ENCODE assay signal across 1 cellular context in the genomic region with DNA sequence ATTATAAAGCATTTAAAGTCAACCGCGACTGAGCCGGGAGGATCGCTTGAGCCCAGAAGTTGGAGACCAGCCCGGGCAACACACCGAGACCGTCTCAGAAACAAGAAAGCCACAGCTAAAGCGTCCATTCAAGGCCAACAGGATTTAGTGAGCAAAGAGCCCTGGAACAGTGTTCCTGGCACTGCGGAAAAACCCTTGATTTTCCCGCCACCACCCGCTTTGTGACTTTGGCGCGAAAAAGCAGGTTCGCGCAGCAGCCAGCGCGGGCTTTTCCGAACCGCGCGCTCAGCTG.
TF ChIP-seq lines count a peak whose summit lies in the region.

No MANE protein-coding gene starts in this region.

TF ChIP-seq in HepG2, 621 proteins besides CTCF, POLR2A, EP300 and RAD21 (continued from another document and continues in another):
- TF ChIP-seq, protein P1, sequence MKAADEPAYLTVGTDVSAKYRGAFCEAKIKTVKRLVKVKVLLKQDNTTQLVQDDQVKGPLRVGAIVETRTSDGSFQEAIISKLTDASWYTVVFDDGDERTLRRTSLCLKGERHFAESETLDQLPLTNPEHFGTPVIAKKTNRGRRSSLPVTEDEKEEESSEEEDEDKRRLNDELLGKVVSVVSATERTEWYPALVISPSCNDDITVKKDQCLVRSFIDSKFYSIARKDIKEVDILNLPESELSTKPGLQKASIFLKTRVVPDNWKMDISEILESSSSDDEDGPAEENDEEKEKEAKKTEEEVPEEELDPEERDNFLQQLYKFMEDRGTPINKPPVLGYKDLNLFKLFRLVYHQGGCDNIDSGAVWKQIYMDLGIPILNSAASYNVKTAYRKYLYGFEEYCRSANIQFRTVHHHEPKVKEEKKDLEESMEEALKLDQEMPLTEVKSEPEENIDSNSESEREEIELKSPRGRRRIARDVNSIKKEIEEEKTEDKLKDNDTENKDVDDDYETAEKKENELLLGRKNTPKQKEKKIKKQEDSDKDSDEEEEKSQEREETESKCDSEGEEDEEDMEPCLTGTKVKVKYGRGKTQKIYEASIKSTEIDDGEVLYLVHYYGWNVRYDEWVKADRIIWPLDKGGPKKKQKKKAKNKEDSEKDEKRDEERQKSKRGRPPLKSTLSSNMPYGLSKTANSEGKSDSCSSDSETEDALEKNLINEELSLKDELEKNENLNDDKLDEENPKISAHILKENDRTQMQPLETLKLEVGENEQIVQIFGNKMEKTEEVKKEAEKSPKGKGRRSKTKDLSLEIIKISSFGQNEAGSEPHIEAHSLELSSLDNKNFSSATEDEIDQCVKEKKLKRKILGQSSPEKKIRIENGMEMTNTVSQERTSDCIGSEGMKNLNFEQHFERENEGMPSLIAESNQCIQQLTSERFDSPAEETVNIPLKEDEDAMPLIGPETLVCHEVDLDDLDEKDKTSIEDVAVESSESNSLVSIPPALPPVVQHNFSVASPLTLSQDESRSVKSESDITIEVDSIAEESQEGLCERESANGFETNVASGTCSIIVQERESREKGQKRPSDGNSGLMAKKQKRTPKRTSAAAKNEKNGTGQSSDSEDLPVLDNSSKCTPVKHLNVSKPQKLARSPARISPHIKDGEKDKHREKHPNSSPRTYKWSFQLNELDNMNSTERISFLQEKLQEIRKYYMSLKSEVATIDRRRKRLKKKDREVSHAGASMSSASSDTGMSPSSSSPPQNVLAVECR (CRISPR knock-in tag; IDR thresholded peaks at IDR 0.05; ENCODE audit: borderline replicate concordance): no peak
- TF ChIP-seq, protein P2, sequence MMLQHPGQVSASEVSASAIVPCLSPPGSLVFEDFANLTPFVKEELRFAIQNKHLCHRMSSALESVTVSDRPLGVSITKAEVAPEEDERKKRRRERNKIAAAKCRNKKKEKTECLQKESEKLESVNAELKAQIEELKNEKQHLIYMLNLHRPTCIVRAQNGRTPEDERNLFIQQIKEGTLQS (CRISPR knock-in tag; IDR thresholded peaks at IDR 0.05): peak; percentile 93
- TF ChIP-seq NFYB (CRISPR knock-in tag; IDR thresholded peaks at IDR 0.05) (no peak), ZSCAN30 (CRISPR knock-in tag; IDR thresholded peaks at IDR 0.05) (peak; percentile 95), ZNF143 (CRISPR knock-in tag; IDR thresholded peaks at IDR 0.05) (no peak), FOXA3 (CRISPR knock-in tag; IDR thresholded peaks at IDR 0.05) (no peak; the same call in 1 of the 2 replicates), TMF1 (CRISPR knock-in tag; IDR thresholded peaks at IDR 0.05; ENCODE audit: low read depth) (no peak; the same call in 1 of the 2 replicates), NFKBIZ (CRISPR knock-in tag; IDR thresholded peaks at IDR 0.05) (no peak; the same call in 1 of the 2 replicates), ZBTB42 (CRISPR knock-in tag; IDR thresholded peaks at IDR 0.05) (no peak), ZNF468 (CRISPR knock-in tag; IDR thresholded peaks at IDR 0.05) (peak; percentile 100; the same call in 1 of the 2 replicates), ZNF569 (CRISPR knock-in tag; IDR thresholded peaks at IDR 0.05; ENCODE audit: borderline replicate concordance) (no peak), ZNF773 (CRISPR knock-in tag; IDR thresholded peaks at IDR 0.05; ENCODE audit: borderline replicate concordance) (peak; percentile 99), MAF1 (CRISPR knock-in tag; IDR thresholded peaks at IDR 0.05; ENCODE audit: borderline replicate concordance) (0 out of 2 replicates have a peak, but pooled peaks have one; percentile 27), ZNF496 (CRISPR knock-in tag; IDR thresholded peaks at IDR 0.05; ENCODE audit: insufficient replicate concordance) (peak; percentile 85), ZNF446 (CRISPR knock-in tag; IDR thresholded peaks at IDR 0.05) (no peak), KLF12 (CRISPR knock-in tag; IDR thresholded peaks at IDR 0.05; ENCODE audit: borderline replicate concordance) (no peak), YEATS2 (CRISPR knock-in tag; IDR thresholded peaks at IDR 0.05; ENCODE audit: borderline replicate concordance) (peak; percentile 99), RBAK (CRISPR knock-in tag; IDR thresholded peaks at IDR 0.05) (peak; percentile 83; the same call in 1 of the 2 replicates), HOXA5 (CRISPR knock-in tag; IDR thresholded peaks at IDR 0.05) (peak; percentile 93), ZNF556 (CRISPR knock-in tag; IDR thresholded peaks at IDR 0.05; ENCODE audit: borderline replicate concordance) (no peak), ERF (CRISPR knock-in tag; IDR thresholded peaks at IDR 0.05) (no peak; the same call in 1 of the 2 replicates), SOX13 (IDR thresholded peaks at IDR 0.05) (no peak), SOX13 (CRISPR knock-in tag; conservative IDR thresholded peaks at IDR 0.05 in 1 of 2, IDR thresholded peaks at IDR 0.05 in 1 of 2) (peak in 1 of 2 experiments; percentile 70; a peak in 2 of 4 replicates), ZNF709 (CRISPR knock-in tag; IDR thresholded peaks at IDR 0.05) (0 out of 2 replicates have a peak, but pooled peaks have one; percentile 99), MYNN (CRISPR knock-in tag; IDR thresholded peaks at IDR 0.05; ENCODE audit: low read depth) (peak; percentile 22; the same call in 1 of the 2 replicates), ATRX (CRISPR knock-in tag; IDR thresholded peaks at IDR 0.05; ENCODE audit: borderline replicate concordance) (peak; percentile 21; the same call in 1 of the 2 replicates), PLRG1 (conservative IDR thresholded peaks at IDR 0.05) (no peak), HNF4G (IDR thresholded peaks at IDR 0.05; ENCODE audit: borderline replicate concordance, low read depth, low read length) (no peak; the same call in 1 of the 2 replicates), HNF4G (CRISPR knock-in tag; IDR thresholded peaks at IDR 0.05; ENCODE audit: borderline replicate concordance, low read depth) (no peak), ELF3 (CRISPR knock-in tag; IDR thresholded peaks at IDR 0.05) (no peak), MIER2 (CRISPR knock-in tag; IDR thresholded peaks at IDR 0.05) (no peak), CBX5 (CRISPR knock-in tag; IDR thresholded peaks at IDR 0.05; ENCODE audit: borderline replicate concordance) (peak; percentile 43; the same call in 1 of the 2 replicates), ZNF775 (CRISPR knock-in tag; IDR thresholded peaks at IDR 0.05; ENCODE audit: borderline replicate concordance) (peak; percentile 99; the same call in 1 of the 2 replicates)
- TF ChIP-seq, protein P3, sequence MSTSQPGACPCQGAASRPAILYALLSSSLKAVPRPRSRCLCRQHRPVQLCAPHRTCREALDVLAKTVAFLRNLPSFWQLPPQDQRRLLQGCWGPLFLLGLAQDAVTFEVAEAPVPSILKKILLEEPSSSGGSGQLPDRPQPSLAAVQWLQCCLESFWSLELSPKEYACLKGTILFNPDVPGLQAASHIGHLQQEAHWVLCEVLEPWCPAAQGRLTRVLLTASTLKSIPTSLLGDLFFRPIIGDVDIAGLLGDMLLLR (CRISPR knock-in tag; IDR thresholded peaks at IDR 0.05): peak; percentile 99
- TF ChIP-seq, protein P4, sequence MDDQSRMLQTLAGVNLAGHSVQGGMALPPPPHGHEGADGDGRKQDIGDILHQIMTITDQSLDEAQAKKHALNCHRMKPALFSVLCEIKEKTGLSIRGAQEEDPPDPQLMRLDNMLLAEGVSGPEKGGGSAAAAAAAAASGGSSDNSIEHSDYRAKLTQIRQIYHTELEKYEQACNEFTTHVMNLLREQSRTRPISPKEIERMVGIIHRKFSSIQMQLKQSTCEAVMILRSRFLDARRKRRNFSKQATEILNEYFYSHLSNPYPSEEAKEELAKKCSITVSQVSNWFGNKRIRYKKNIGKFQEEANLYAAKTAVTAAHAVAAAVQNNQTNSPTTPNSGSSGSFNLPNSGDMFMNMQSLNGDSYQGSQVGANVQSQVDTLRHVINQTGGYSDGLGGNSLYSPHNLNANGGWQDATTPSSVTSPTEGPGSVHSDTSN (CRISPR knock-in tag; IDR thresholded peaks at IDR 0.05; ENCODE audit: borderline replicate concordance): peak; percentile 97
- TF ChIP-seq, protein P5, sequence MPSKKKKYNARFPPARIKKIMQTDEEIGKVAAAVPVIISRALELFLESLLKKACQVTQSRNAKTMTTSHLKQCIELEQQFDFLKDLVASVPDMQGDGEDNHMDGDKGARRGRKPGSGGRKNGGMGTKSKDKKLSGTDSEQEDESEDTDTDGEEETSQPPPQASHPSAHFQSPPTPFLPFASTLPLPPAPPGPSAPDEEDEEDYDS (CRISPR knock-in tag; IDR thresholded peaks at IDR 0.05): no peak
- TF ChIP-seq, protein P6, sequence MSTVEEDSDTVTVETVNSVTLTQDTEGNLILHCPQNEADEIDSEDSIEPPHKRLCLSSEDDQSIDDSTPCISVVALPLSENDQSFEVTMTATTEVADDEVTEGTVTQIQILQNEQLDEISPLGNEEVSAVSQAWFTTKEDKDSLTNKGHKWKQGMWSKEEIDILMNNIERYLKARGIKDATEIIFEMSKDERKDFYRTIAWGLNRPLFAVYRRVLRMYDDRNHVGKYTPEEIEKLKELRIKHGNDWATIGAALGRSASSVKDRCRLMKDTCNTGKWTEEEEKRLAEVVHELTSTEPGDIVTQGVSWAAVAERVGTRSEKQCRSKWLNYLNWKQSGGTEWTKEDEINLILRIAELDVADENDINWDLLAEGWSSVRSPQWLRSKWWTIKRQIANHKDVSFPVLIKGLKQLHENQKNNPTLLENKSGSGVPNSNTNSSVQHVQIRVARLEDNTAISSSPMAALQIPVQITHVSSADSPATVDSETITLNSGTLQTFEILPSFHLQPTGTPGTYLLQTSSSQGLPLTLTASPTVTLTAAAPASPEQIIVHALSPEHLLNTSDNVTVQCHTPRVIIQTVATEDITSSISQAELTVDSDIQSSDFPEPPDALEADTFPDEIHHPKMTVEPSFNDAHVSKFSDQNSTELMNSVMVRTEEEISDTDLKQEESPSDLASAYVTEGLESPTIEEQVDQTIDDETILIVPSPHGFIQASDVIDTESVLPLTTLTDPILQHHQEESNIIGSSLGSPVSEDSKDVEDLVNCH (CRISPR knock-in tag; IDR thresholded peaks at IDR 0.05): peak; percentile 96
- TF ChIP-seq, protein P7, sequence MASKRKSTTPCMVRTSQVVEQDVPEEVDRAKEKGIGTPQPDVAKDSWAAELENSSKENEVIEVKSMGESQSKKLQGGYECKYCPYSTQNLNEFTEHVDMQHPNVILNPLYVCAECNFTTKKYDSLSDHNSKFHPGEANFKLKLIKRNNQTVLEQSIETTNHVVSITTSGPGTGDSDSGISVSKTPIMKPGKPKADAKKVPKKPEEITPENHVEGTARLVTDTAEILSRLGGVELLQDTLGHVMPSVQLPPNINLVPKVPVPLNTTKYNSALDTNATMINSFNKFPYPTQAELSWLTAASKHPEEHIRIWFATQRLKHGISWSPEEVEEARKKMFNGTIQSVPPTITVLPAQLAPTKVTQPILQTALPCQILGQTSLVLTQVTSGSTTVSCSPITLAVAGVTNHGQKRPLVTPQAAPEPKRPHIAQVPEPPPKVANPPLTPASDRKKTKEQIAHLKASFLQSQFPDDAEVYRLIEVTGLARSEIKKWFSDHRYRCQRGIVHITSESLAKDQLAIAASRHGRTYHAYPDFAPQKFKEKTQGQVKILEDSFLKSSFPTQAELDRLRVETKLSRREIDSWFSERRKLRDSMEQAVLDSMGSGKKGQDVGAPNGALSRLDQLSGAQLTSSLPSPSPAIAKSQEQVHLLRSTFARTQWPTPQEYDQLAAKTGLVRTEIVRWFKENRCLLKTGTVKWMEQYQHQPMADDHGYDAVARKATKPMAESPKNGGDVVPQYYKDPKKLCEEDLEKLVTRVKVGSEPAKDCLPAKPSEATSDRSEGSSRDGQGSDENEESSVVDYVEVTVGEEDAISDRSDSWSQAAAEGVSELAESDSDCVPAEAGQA (IDR thresholded peaks at IDR 0.05; ENCODE audit: low read depth): no peak; the same call in 1 of the 2 replicates
- TF ChIP-seq, protein P7 (CRISPR knock-in tag; IDR thresholded peaks at IDR 0.05; ENCODE audit: borderline replicate concordance): 0 out of 2 replicates have a peak, but pooled peaks have one; percentile 99
- TF ChIP-seq, protein P8, sequence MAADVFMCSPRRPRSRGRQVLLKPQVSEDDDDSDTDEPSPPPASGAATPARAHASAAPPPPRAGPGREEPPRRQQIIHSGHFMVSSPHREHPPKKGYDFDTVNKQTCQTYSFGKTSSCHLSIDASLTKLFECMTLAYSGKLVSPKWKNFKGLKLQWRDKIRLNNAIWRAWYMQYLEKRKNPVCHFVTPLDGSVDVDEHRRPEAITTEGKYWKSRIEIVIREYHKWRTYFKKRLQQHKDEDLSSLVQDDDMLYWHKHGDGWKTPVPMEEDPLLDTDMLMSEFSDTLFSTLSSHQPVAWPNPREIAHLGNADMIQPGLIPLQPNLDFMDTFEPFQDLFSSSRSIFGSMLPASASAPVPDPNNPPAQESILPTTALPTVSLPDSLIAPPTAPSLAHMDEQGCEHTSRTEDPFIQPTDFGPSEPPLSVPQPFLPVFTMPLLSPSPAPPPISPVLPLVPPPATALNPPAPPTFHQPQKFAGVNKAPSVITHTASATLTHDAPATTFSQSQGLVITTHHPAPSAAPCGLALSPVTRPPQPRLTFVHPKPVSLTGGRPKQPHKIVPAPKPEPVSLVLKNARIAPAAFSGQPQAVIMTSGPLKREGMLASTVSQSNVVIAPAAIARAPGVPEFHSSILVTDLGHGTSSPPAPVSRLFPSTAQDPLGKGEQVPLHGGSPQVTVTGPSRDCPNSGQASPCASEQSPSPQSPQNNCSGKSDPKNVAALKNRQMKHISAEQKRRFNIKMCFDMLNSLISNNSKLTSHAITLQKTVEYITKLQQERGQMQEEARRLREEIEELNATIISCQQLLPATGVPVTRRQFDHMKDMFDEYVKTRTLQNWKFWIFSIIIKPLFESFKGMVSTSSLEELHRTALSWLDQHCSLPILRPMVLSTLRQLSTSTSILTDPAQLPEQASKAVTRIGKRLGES (CRISPR knock-in tag; IDR thresholded peaks at IDR 0.05; ENCODE audit: borderline replicate concordance): peak; percentile 94
- TF ChIP-seq, protein P9, sequence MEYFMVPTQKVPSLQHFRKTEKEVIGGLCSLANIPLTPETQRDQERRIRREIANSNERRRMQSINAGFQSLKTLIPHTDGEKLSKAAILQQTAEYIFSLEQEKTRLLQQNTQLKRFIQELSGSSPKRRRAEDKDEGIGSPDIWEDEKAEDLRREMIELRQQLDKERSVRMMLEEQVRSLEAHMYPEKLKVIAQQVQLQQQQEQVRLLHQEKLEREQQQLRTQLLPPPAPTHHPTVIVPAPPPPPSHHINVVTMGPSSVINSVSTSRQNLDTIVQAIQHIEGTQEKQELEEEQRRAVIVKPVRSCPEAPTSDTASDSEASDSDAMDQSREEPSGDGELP (IDR thresholded peaks at IDR 0.05; ENCODE audit: borderline replicate concordance, low read depth): no peak; the same call in 1 of the 2 replicates
- TF ChIP-seq, protein P10, sequence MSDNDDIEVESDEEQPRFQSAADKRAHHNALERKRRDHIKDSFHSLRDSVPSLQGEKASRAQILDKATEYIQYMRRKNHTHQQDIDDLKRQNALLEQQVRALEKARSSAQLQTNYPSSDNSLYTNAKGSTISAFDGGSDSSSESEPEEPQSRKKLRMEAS (IDR thresholded peaks at IDR 0.05): no peak
